In genomic region chr15:35928847-35929246, GRCh38 we compare ENCODE assay signal across 20 cellular contexts.
DNase-seq lines count a peak whose midpoint lies in the region; ATAC-seq, FAIRE-seq and TF ChIP-seq lines count a peak whose summit lies in the region.
"Had no signal": no experiment of that assay in that cellular context is flagged by ENCODE, and none has a peak within 500 bp of the region (broad histone marks: within the 10 kb centered on the region; RNA-seq: fewer than 3 reads in every experiment).

No MANE protein-coding gene starts in this region.

- H3K9me3 Mint-ChIP-seq in activated naive CD4-positive, alpha-beta T cell treated with anti-CD3 and anti-CD28 coated beads, Interleukin-2, amount 50 U/mL, for 72 hours = peaks cover 0 to 3% of the 10 kb centered on the region in 2 donors
- no peaks in the 10 kb centered on the region for H3K9me3 Mint-ChIP-seq in activated CD4-positive, alpha-beta T cell treated with anti-CD3 and anti-CD28 coated beads, Interleukin-2, amount 10 ng/mL, durations not matched to agents 24 days and 14 days
- H3K9me3 Mint-ChIP-seq: H9 had no signal

- H3K4me1 Mint-ChIP-seq in activated CD4-positive, alpha-beta T cell treated with anti-CD3 and anti-CD28 coated beads, Interleukin-2, amount 10 ng/mL, durations not matched to agents 24 days and 14 days = no peaks in the 10 kb centered on the region
- H3K4me1 Mint-ChIP-seq: CD14-positive monocyte; CD4-positive, alpha-beta memory T cell; H9 had no signal

- no peak overlapping the region for H3K27ac Mint-ChIP-seq in activated naive CD4-positive, alpha-beta T cell treated with anti-CD3 and anti-CD28 coated beads, Interleukin-2, amount 50 U/mL, for 72 hours
- H3K27ac Mint-ChIP-seq in activated CD4-positive, alpha-beta T cell treated with anti-CD3 and anti-CD28 coated beads, Interleukin-2, amount 10 ng/mL, durations not matched to agents 24 days and 14 days = no peak overlapping the region
- H3K27ac Mint-ChIP-seq: CD14-positive monocyte; CD4-positive, alpha-beta memory T cell; H9 had no signal

- no peaks in the 10 kb centered on the region for H3K27me3 Mint-ChIP-seq in activated CD4-positive, alpha-beta T cell treated with anti-CD3 and anti-CD28 coated beads, Interleukin-2, amount 10 ng/mL, durations not matched to agents 24 days and 14 days
- H3K27me3 Mint-ChIP-seq: CD4-positive, alpha-beta memory T cell had no signal

- TF ChIP-seq POLR2A in GM12892 (IDR thresholded peaks at IDR 0.05; ENCODE audit: low read depth, low read length) = no peak

- H3K36me3 Mint-ChIP-seq in activated naive CD4-positive, alpha-beta T cell treated with anti-CD3 and anti-CD28 coated beads, Interleukin-2, amount 50 U/mL, for 72 hours = no peaks in the 10 kb centered on the region
- no peaks in the 10 kb centered on the region for H3K36me3 Mint-ChIP-seq in activated CD4-positive, alpha-beta T cell treated with anti-CD3 and anti-CD28 coated beads, Interleukin-2, amount 10 ng/mL, durations not matched to agents 24 days and 14 days (ENCODE audit: low read depth)
- H3K36me3 Mint-ChIP-seq: CD14-positive monocyte; CD4-positive, alpha-beta memory T cell had no signal

- TF ChIP-seq CTCF in dorsolateral prefrontal cortex (IDR thresholded peaks at IDR 0.05 in 54 of 56, conservative IDR thresholded peaks at IDR 0.05 in 2 of 56; ENCODE audit: low read depth in 1 of 56, partially characterized antibody in 56 of 56) = no peak

- H3K27me3 ChIP-seq in dorsolateral prefrontal cortex = no peaks in the 10 kb centered on the region
- H3K27me3 ChIP-seq: BLaER1 had no signal

- ATAC-seq in HG02798 (IDR thresholded peaks at IDR 0.05; ENCODE audit: poor library complexity, unreplicated experiment) = peak; percentile 36
- no peak for ATAC-seq in activated naive CD4-positive, alpha-beta T cell treated with anti-CD3 and anti-CD28 coated beads, Interleukin-2, amount 50 U/mL, for 72 hours
- ATAC-seq: K562 had no signal

- no peak overlapping the region for H3K4me3 ChIP-seq in dorsolateral prefrontal cortex
- H3K4me3 ChIP-seq: BLaER1, K562 had no signal

- intact Hi-C loops in dorsolateral prefrontal cortex (cut with DNase I) = no loop called here
- intact Hi-C loops in activated CD4-positive, alpha-beta T cell treated with anti-CD3 and anti-CD28 coated beads, Interleukin-2, amount 10 ng/mL, durations not matched to agents 24 days and 14 days (cut with micrococcal nuclease) = no loop called here

- FAIRE-seq in GM12892 (lab: Jason Lieb, UNC) = peak; percentile 68
- FAIRE-seq: GM18507, H1, K562 had no signal

- DNase-seq in GM12892 (ENCODE audit: insufficient read length) = no peak
- DNase-seq in left kidney (ENCODE audit: low read depth, low spot score) = peak; percentile 65
- DNase-seq in dorsolateral prefrontal cortex = no peak
- no peak for DNase-seq in activated naive CD4-positive, alpha-beta T cell treated with anti-CD3 and anti-CD28 coated beads, Interleukin-2, amount 50 U/mL, for 72 hours (ENCODE audit: low spot score in 2 of 2)
- DNase-seq in activated CD4-positive, alpha-beta T cell treated with anti-CD3 and anti-CD28 coated beads, Interleukin-2, amount 10 ng/mL, durations not matched to agents 24 days and 14 days = no peak
- DNase-seq in HUDEP-2 (lab: John Stamatoyannopoulos, UW; ENCODE audit: unreplicated experiment in 76 of 76) = no peak
- DNase-seq: 8988T; CD4-positive, alpha-beta memory T cell; DMS153; DMS79; GDM1; H9; IMR-90 had no signal

- H3K27ac ChIP-seq in dorsolateral prefrontal cortex = no peak overlapping the region
- H3K27ac ChIP-seq: BLaER1, HL-60 had no signal

- no peak overlapping the region for H3K4me3 Mint-ChIP-seq in activated CD4-positive, alpha-beta T cell treated with anti-CD3 and anti-CD28 coated beads, Interleukin-2, amount 10 ng/mL, durations not matched to agents 24 days and 14 days
- H3K4me3 Mint-ChIP-seq: CD14-positive monocyte; CD4-positive, alpha-beta memory T cell; H9 had no signal
